ENCODE assay signal across 17 cellular contexts in genomic region chr6:87903299-87903698, GRCh38.
"Had no signal": no experiment of that assay in that cellular context is flagged by ENCODE, and none has a peak within 500 bp of the region (broad histone marks: within the 10 kb centered on the region; RNA-seq: fewer than 3 reads in every experiment).

No MANE protein-coding gene starts in this region.

- H3K9me3 ChIP-seq: esophagus squamous epithelium, right lobe of liver, thoracic aorta, upper lobe of left lung had no signal

- ATAC-seq: natural killer cell treated with Interleukin-12 subunit alpha and Interleukin-12 subunit beta and Interleukin-15 and Interleukin-18, amount 100 ng/mL, for 72 hours; right lobe of liver had no signal

- H3K27ac ChIP-seq: cardiac muscle cell, esophagus squamous epithelium, right lobe of liver, thoracic aorta had no signal

- H3K27me3 ChIP-seq: cardiac muscle cell, esophagus squamous epithelium, right lobe of liver, upper lobe of left lung had no signal

- H3K4me1 ChIP-seq: upper lobe of left lung had no signal

- H3K27ac Mint-ChIP-seq: activated CD4-positive, alpha-beta memory T cell treated with anti-CD3 and anti-CD28 coated beads for 36 hours; activated naive CD8-positive, alpha-beta T cell treated with anti-CD3 and anti-CD28 coated beads, Interleukin-2, amount 10 ng/mL, durations not matched to agents 7 days and 5 days; dendritic cell treated with granulocyte-macrophage colony-stimulating factor and Interleukin-4, amounts not matched to agents 40 ng/mL and 50 ng/mL, for 4 days; natural killer cell treated with Interleukin-12 subunit alpha and Interleukin-12 subunit beta and Interleukin-15 and Interleukin-18, amount 100 ng/mL, for 72 hours; T-helper 2 cell treated with Interferon-gamma antibody and Interleukin-4, amounts not matched to agents 5 μg/mL and 100 μg/mL, for 36 hours had no signal

- H3K36me3 ChIP-seq: cardiac muscle cell, esophagus squamous epithelium, right lobe of liver, thoracic aorta, upper lobe of left lung had no signal

- H3K9me3 Mint-ChIP-seq: activated CD4-positive, alpha-beta memory T cell treated with anti-CD3 and anti-CD28 coated beads for 36 hours; activated naive CD8-positive, alpha-beta T cell treated with anti-CD3 and anti-CD28 coated beads, Interleukin-2, amount 10 ng/mL, durations not matched to agents 7 days and 5 days; dendritic cell treated with granulocyte-macrophage colony-stimulating factor and Interleukin-4, amounts not matched to agents 40 ng/mL and 50 ng/mL, for 4 days; natural killer cell treated with Interleukin-12 subunit alpha and Interleukin-12 subunit beta and Interleukin-15 and Interleukin-18, amount 100 ng/mL, for 72 hours; T-helper 2 cell treated with Interferon-gamma antibody and Interleukin-4, amounts not matched to agents 5 μg/mL and 100 μg/mL, for 36 hours had no signal

- H3K4me3 Mint-ChIP-seq: activated CD4-positive, alpha-beta memory T cell treated with anti-CD3 and anti-CD28 coated beads for 36 hours; activated naive CD8-positive, alpha-beta T cell treated with anti-CD3 and anti-CD28 coated beads, Interleukin-2, amount 10 ng/mL, durations not matched to agents 7 days and 5 days; dendritic cell treated with granulocyte-macrophage colony-stimulating factor and Interleukin-4, amounts not matched to agents 40 ng/mL and 50 ng/mL, for 4 days; natural killer cell treated with Interleukin-12 subunit alpha and Interleukin-12 subunit beta and Interleukin-15 and Interleukin-18, amount 100 ng/mL, for 72 hours; T-helper 2 cell treated with Interferon-gamma antibody and Interleukin-4, amounts not matched to agents 5 μg/mL and 100 μg/mL, for 36 hours had no signal

- H3K4me3 ChIP-seq: cardiac muscle cell, esophagus squamous epithelium, right lobe of liver, thoracic aorta, upper lobe of left lung had no signal

- DNase-seq: activated CD4-positive, alpha-beta memory T cell treated with anti-CD3 and anti-CD28 coated beads for 36 hours; activated naive CD4-positive, alpha-beta T cell treated with Interleukin-2 at 50 U/mL for 16 hours; activated naive CD8-positive, alpha-beta T cell treated with anti-CD3 and anti-CD28 coated beads, Interleukin-2, amount 10 ng/mL, durations not matched to agents 7 days and 5 days; activated T-cell treated with anti-CD3 and anti-CD28 coated beads for 4 hours; amygdala; effector memory CD4-positive, alpha-beta T cell; esophagus squamous epithelium; right lobe of liver; small intestine; stimulated activated CD4-positive, alpha-beta T cell treated with anti-CD3 and anti-CD28 coated beads, Interleukin-15, amount 100 ng/mL, for 24 hours; stimulated activated CD4-positive, alpha-beta T cell treated with anti-CD3 and anti-CD28 coated beads, Interleukin-2, amount 100 ng/mL, for 48 hours; upper lobe of left lung had no signal

- H3K36me3 Mint-ChIP-seq: activated CD4-positive, alpha-beta memory T cell treated with anti-CD3 and anti-CD28 coated beads for 36 hours; activated naive CD8-positive, alpha-beta T cell treated with anti-CD3 and anti-CD28 coated beads, Interleukin-2, amount 10 ng/mL, durations not matched to agents 7 days and 5 days; natural killer cell treated with Interleukin-12 subunit alpha and Interleukin-12 subunit beta and Interleukin-15 and Interleukin-18, amount 100 ng/mL, for 72 hours had no signal
